ENCODE assay signal across 36 cellular contexts in genomic region chr1:54012008-54012325, GRCh38. TPM values are rescaled to one million over a fixed set of nuclear protein-coding genes. Genes with fewer than 3 reads are reported as not detected.
"Had no signal": no experiment of that assay in that cellular context is flagged by ENCODE, and none has a peak within 500 bp of the region (broad histone marks: within the 10 kb centered on the region; RNA-seq: fewer than 3 reads in every experiment).

No MANE protein-coding gene starts in this region.

- H3K4me1 Mint-ChIP-seq: activated B cell treated with CpG ODN at 0.5 μM for 24 hours; activated naive CD8-positive, alpha-beta T cell treated with anti-CD3 and anti-CD28 coated beads for 36 hours had no signal

- H3K36me3 Mint-ChIP-seq: activated CD4-positive, alpha-beta memory T cell treated with anti-CD3 and anti-CD28 coated beads for 36 hours; activated naive CD8-positive, alpha-beta T cell treated with anti-CD3 and anti-CD28 coated beads for 36 hours had no signal

- H3K36me3 ChIP-seq: ascending aorta, cardiac muscle cell, Peyer's patch had no signal

- DNase-seq: activated B cell treated with CpG ODN at 0.5 μM for 24 hours; activated CD4-positive, alpha-beta T cell treated with anti-CD3 and anti-CD28 coated beads for 4 hours; activated CD4-positive, alpha-beta T cell treated with anti-CD3 and anti-CD28 coated beads, Interleukin-2, amount 50 U/mL, for 1 hour; activated CD4-positive, CD25-positive, alpha-beta regulatory T cell treated with anti-CD3 and anti-CD28 coated beads, Interleukin-2, amount 50 U/mL, for 72 hours; activated CD8-positive, alpha-beta memory T cell treated with anti-CD3 and anti-CD28 coated beads, Interleukin-2, amount 50 U/mL, for 4 hours; activated gamma-delta T cell treated with Interleukin-2 at 50 U/mL for 16 hours; activated naive CD4-positive, alpha-beta T cell treated with anti-CD3 and anti-CD28 coated beads, Interleukin-2, amount 50 U/mL, for 16 hours; activated naive CD8-positive, alpha-beta T cell treated with anti-CD3 and anti-CD28 coated beads for 36 hours; activated T-cell treated with anti-CD3 and anti-CD28 coated beads for 4 hours; activated T-cell treated with anti-CD3 and anti-CD28 coated beads, Interleukin-2, amount 50 U/mL, for 4 hours; amniotic stem cell; NCI-H1092 treated with DMSO at 0.1 percent for 48 hours; NCI-H1417; NCI-H146; NCI-H187; NCI-H2029 treated with DMSO at 0.1 percent for 48 hours; NCI-H2107; NCI-H2171; NCI-H510A; NCI-H526; NCI-H748 treated with DMSO at 0.1 percent for 48 hours; NK-92 treated with Interleukin-12 subunit alpha and Interleukin-12 subunit beta, amount 100 ng/mL, for 24 hours; PC-3; Peyer's patch; RPMI8226; SW 1271; T-helper 1 cell; T-helper 2 cell; T-helper 9 cell had no signal

- H3K27ac ChIP-seq: ascending aorta, cardiac muscle cell, Peyer's patch, VCaP had no signal

- H3K4me3 ChIP-seq: ascending aorta, cardiac muscle cell, K562, Peyer's patch had no signal

- H3K9me3 Mint-ChIP-seq: activated B cell treated with CpG ODN at 0.5 μM for 24 hours; activated CD4-positive, alpha-beta memory T cell treated with anti-CD3 and anti-CD28 coated beads for 36 hours; activated naive CD8-positive, alpha-beta T cell treated with anti-CD3 and anti-CD28 coated beads for 36 hours; activated T-cell treated with anti-CD3 and anti-CD28 coated beads, Interleukin-2, amount 50 U/mL, for 4 hours; activated T-helper 1 cell treated with anti-CD3 and anti-CD28 coated beads, Interleukin-12 subunit alpha, Interleukin-12 subunit beta, Interleukin-2, Interleukin-4 antibody, amounts not matched to agents 30 ng/mL and 10 ng/mL and 1 ng/mL, durations not matched to agents 14 hours and 24 hours and 36 hours had no signal

- H3K27ac Mint-ChIP-seq: activated B cell treated with CpG ODN at 0.5 μM for 24 hours; activated CD4-positive, alpha-beta memory T cell treated with anti-CD3 and anti-CD28 coated beads for 36 hours; activated naive CD8-positive, alpha-beta T cell treated with anti-CD3 and anti-CD28 coated beads for 36 hours; activated T-helper 1 cell treated with anti-CD3 and anti-CD28 coated beads, Interleukin-12 subunit alpha, Interleukin-12 subunit beta, Interleukin-2, Interleukin-4 antibody, amounts not matched to agents 30 ng/mL and 10 ng/mL and 1 ng/mL, durations not matched to agents 14 hours and 24 hours and 36 hours had no signal

- H3K4me1 ChIP-seq: ascending aorta had no signal

- H3K4me3 Mint-ChIP-seq: activated B cell treated with CpG ODN at 0.5 μM for 24 hours; activated CD4-positive, alpha-beta memory T cell treated with anti-CD3 and anti-CD28 coated beads for 36 hours; activated naive CD8-positive, alpha-beta T cell treated with anti-CD3 and anti-CD28 coated beads for 36 hours; activated T-cell treated with anti-CD3 and anti-CD28 coated beads, Interleukin-2, amount 50 U/mL, for 4 hours; activated T-helper 1 cell treated with anti-CD3 and anti-CD28 coated beads, Interleukin-12 subunit alpha, Interleukin-12 subunit beta, Interleukin-2, Interleukin-4 antibody, amounts not matched to agents 30 ng/mL and 10 ng/mL and 1 ng/mL, durations not matched to agents 14 hours and 24 hours and 36 hours had no signal

- H3K9me3 ChIP-seq: ascending aorta, Peyer's patch had no signal

- H3K27me3 Mint-ChIP-seq: activated naive CD8-positive, alpha-beta T cell treated with anti-CD3 and anti-CD28 coated beads for 36 hours had no signal

- H3K27me3 ChIP-seq: ascending aorta, cardiac muscle cell, Peyer's patch had no signal

- ATAC-seq: activated T-cell treated with anti-CD3 and anti-CD28 coated beads, Interleukin-2, amount 50 U/mL, for 4 hours; K562; PC-3 had no signal

RNA-seq across cellular contexts. Expression of gene LDLRAD1, which starts 6.0 kb away (rescaled TPM):
- total RNA-seq: activated B cell treated with CpG ODN at 0.5 μM for 24 hours; activated CD4-positive, alpha-beta memory T cell treated with anti-CD3 and anti-CD28 coated beads for 36 hours; activated naive CD8-positive, alpha-beta T cell treated with anti-CD3 and anti-CD28 coated beads for 36 hours; activated T-cell treated with anti-CD3 and anti-CD28 coated beads, Interleukin-2, amount 50 U/mL, for 4 hours; activated T-helper 1 cell treated with anti-CD3 and anti-CD28 coated beads, Interleukin-12 subunit alpha, Interleukin-12 subunit beta, Interleukin-2, Interleukin-4 antibody, amounts not matched to agents 30 ng/mL and 10 ng/mL and 1 ng/mL, durations not matched to agents 14 hours and 24 hours and 36 hours; ascending aorta; cardiac muscle cell; K562; M059J; PC-3; Peyer's patch had no signal
- polyA plus RNA-seq: cardiac muscle cell, K562 had no signal
